8 cellular contexts compared by ENCODE assay signal in genomic region chr17:82414548-82415281, GRCh38. TPM values are rescaled to one million over a fixed set of nuclear protein-coding genes. Genes with fewer than 3 reads are reported as not detected.
DNase-seq lines count a peak whose midpoint lies in the region; TF ChIP-seq lines count a peak whose summit lies in the region.

No MANE protein-coding gene starts in this region.

- no peaks in the 10 kb centered on the region for H3K9me3 Mint-ChIP-seq in type B pancreatic cell

- TF ChIP-seq CTCF in BE2C (IDR thresholded peaks at IDR 0.05; ENCODE audit: low read depth, low read length) (peak; percentile 82), type B pancreatic cell (conservative IDR thresholded peaks at IDR 0.05) (peak; percentile 89)

- no peak overlapping the region for H3K14ac ChIP-seq in trophoblast cell (ENCODE audit: low read length)

- no peak overlapping the region for H3K4ac ChIP-seq in trophoblast cell (ENCODE audit: low read depth, low read length)

- no peak overlapping the region for H4K91ac ChIP-seq in trophoblast cell (ENCODE audit: low read depth, low read length)

- no peaks in the 10 kb centered on the region for H3K9me3 ChIP-seq in BE2C
- H3K9me3 ChIP-seq in trophoblast cell (ENCODE audit: insufficient read depth, low read depth, low read length), result peaks cover 2% of the 10 kb centered on the region

- no peak overlapping the region for H2AFZ ChIP-seq in trophoblast cell (ENCODE audit: insufficient read depth, low read length, poor library complexity)

- H3K27ac Mint-ChIP-seq in type B pancreatic cell, result no peak overlapping the region

- H3K36me3 ChIP-seq in BE2C (no peaks in the 10 kb centered on the region; the same call in 1 of the 2 replicates), trophoblast cell (ENCODE audit: control insufficient read depth in 1 of 2, insufficient read depth in 2 of 2, low read length in 2 of 2) (no peaks in the 10 kb centered on the region)

- H3K4me1 Mint-ChIP-seq in type B pancreatic cell (ENCODE audit: unreplicated experiment), result peaks cover 14% of the 10 kb centered on the region

- H3K4me2 ChIP-seq in trophoblast cell (ENCODE audit: low read length), result peak overlapping the region; percentile 23

- peaks cover 6% of the 10 kb centered on the region for H3K79me1 ChIP-seq in trophoblast cell (ENCODE audit: low read length)

- H3K9ac ChIP-seq in trophoblast cell (ENCODE audit: low read length), result no peak overlapping the region

- H4K12ac ChIP-seq in trophoblast cell (ENCODE audit: low read depth, low read length), result no peak overlapping the region

- H3K27ac ChIP-seq in trophoblast cell (ENCODE audit: low read depth, low read length), result no peak overlapping the region

- H3K4me3 ChIP-seq in BE2C (ENCODE audit: low read depth, low read length), result no peak overlapping the region
- no peak overlapping the region for H3K4me3 ChIP-seq in trophoblast cell (ENCODE audit: low read depth, low read length)

- H4K8ac ChIP-seq in trophoblast cell (ENCODE audit: low read depth, low read length), result no peak overlapping the region

- H3K4me1 ChIP-seq in BE2C, result peaks cover 12% of the 10 kb centered on the region
- peaks cover 3 to 4% of the 10 kb centered on the region in 2 experiments for H3K4me1 ChIP-seq in trophoblast cell (ENCODE audit: control insufficient read depth in 1 of 2, insufficient read depth in 2 of 2, low read length in 2 of 2)

- peaks cover 3% of the 10 kb centered on the region for H3K36me3 Mint-ChIP-seq in type B pancreatic cell

- H2AK5ac ChIP-seq in trophoblast cell (ENCODE audit: low read length), result no peak overlapping the region

- no peaks in the 10 kb centered on the region for H3K27me3 Mint-ChIP-seq in type B pancreatic cell

- H3K79me2 ChIP-seq in trophoblast cell (ENCODE audit: control insufficient read depth, insufficient read depth, low read length, poor library complexity), result peaks cover 3% of the 10 kb centered on the region

- H2BK12ac ChIP-seq in trophoblast cell (ENCODE audit: low read length), result no peak overlapping the region

- no CpG with 5 or more reads among the region's 38 CpGs for WGBS in trophoblast cell (ENCODE audit: extremely low coverage, insufficient coverage, insufficient read length)

- peak overlapping the region; percentile 50 for H3K4me3 Mint-ChIP-seq in type B pancreatic cell

- no peak overlapping the region for H3K23ac ChIP-seq in trophoblast cell (ENCODE audit: low read length)

- no peak overlapping the region for H3K18ac ChIP-seq in trophoblast cell (ENCODE audit: low read length)

- in situ Hi-C loops in SK-MEL-5 (cut with HindIII; ENCODE audit: low pct_unique_long_range_greater_than_20kb, low sequenced_read_pairs), result no loop called here

- no peak overlapping the region for H2BK5ac ChIP-seq in trophoblast cell (ENCODE audit: low read depth, low read length, poor library complexity)

- DNase-seq in BE2C (peak; percentile 86), HT-29 (ENCODE audit: low spot score) (peak; percentile 76), SK-MEL-5 (ENCODE audit: low read depth, low spot score) (peak; percentile 65), globus pallidus (ENCODE audit: low spot score) (peak; percentile 58), trophoblast cell (peak; percentile 75 to 87), type B pancreatic cell (ENCODE audit: extremely low spot score, unreplicated experiment) (peak; percentile 84)
- peak; percentile 78 for DNase-seq in activated naive CD4-positive, alpha-beta T cell treated with Interleukin-2 at 50 U/mL for 16 hours
- no peak for DNase-seq in NK-92 treated with Interleukin-12 subunit alpha and Interleukin-12 subunit beta, amount 100 ng/mL, for 24 hours (lab: John Stamatoyannopoulos, UW)

- H3K27me3 ChIP-seq in BE2C (no peaks in the 10 kb centered on the region), trophoblast cell (ENCODE audit: insufficient read depth, low read length) (no peaks in the 10 kb centered on the region)

- H2BK120ac ChIP-seq in trophoblast cell (ENCODE audit: insufficient read depth, low read length, poor library complexity), result no peak overlapping the region

RNA-seq across cellular contexts. Expression of gene HEXD, which starts 3.4 kb away (rescaled TPM):
- polyA plus RNA-seq in BE2C (2012; ENCODE audit: insufficient read depth, insufficient read length, low read depth), result 34.3 TPM
- total RNA-seq in HT-29 (2014; rRNA removed; shearing (Covaris generic)), result 25.8 and 28.4 TPM in 2 replicates
- total RNA-seq in SK-MEL-5 (2014; rRNA removed; shearing (Covaris generic)), result 4.4 and 7.9 TPM in 2 replicates
- polyA plus RNA-seq in SK-MEL-5 (2015; cell fraction: cytosol; rRNA removed), result 7.6 and 9.3 TPM in 2 replicates
- polyA plus RNA-seq in SK-MEL-5 (2015; cell fraction: nucleus; rRNA removed), result 126 and 129 TPM in 2 replicates
- 6.9 and 8.1 TPM in 2 replicates for polyA plus RNA-seq in trophoblast cell (2013)
- total RNA-seq in type B pancreatic cell (ENCODE audit: low replicate concordance), result 47.5 and 49.7 TPM in 2 replicates

RNA-seq across cellular contexts. Expression of gene OGFOD3, which starts 3.7 kb away (rescaled TPM):
- polyA plus RNA-seq in BE2C (2012; ENCODE audit: insufficient read depth, insufficient read length, low read depth), result 60.8 TPM
- total RNA-seq in HT-29 (2014; rRNA removed; shearing (Covaris generic)), result 42.0 and 51.4 TPM in 2 replicates
- 29.3 and 30.0 TPM in 2 replicates for total RNA-seq in SK-MEL-5 (2014; rRNA removed; shearing (Covaris generic))
- 92.7 and 129 TPM in 2 replicates for polyA plus RNA-seq in SK-MEL-5 (2015; cell fraction: cytosol; rRNA removed)
- 20.1 and 30.9 TPM in 2 replicates for polyA plus RNA-seq in SK-MEL-5 (2015; cell fraction: nucleus; rRNA removed)
- polyA plus RNA-seq in trophoblast cell (2013), result 10.2 TPM in 2 replicates
- 24.5 and 31.6 TPM in 2 replicates for total RNA-seq in type B pancreatic cell (ENCODE audit: low replicate concordance)

RNA-seq across cellular contexts. Expression of gene CYBC1, which starts 35.8 kb away (rescaled TPM):
- 78.1 TPM for polyA plus RNA-seq in BE2C (2012; ENCODE audit: insufficient read depth, insufficient read length, low read depth)
- 72.3 and 89.5 TPM in 2 replicates for total RNA-seq in HT-29 (2014; rRNA removed; shearing (Covaris generic))
- total RNA-seq in SK-MEL-5 (2014; rRNA removed; shearing (Covaris generic)), result 27.3 and 30.3 TPM in 2 replicates
- polyA plus RNA-seq in SK-MEL-5 (2015; cell fraction: cytosol; rRNA removed), result 63.5 and 67.0 TPM in 2 replicates
- polyA plus RNA-seq in SK-MEL-5 (2015; cell fraction: nucleus; rRNA removed), result 176 and 209 TPM in 2 replicates
- polyA plus RNA-seq in trophoblast cell (2013), result 38.4 and 38.7 TPM in 2 replicates
- 51.1 and 78.1 TPM in 2 replicates for total RNA-seq in type B pancreatic cell (ENCODE audit: low replicate concordance)

RNA-seq across cellular contexts. Expression of gene UTS2R, which starts 43.1 kb away (rescaled TPM):
- 0.65 TPM for polyA plus RNA-seq in BE2C (2012; ENCODE audit: insufficient read depth, insufficient read length, low read depth)
- not detected in 2 replicates for total RNA-seq in HT-29 (2014; rRNA removed; shearing (Covaris generic))
- not detected in 2 replicates for total RNA-seq in SK-MEL-5 (2014; rRNA removed; shearing (Covaris generic))
- not detected in 2 replicates for polyA plus RNA-seq in SK-MEL-5 (2015; cell fraction: cytosol; rRNA removed)
- not detected in 2 replicates for polyA plus RNA-seq in SK-MEL-5 (2015; cell fraction: nucleus; rRNA removed)
- polyA plus RNA-seq in trophoblast cell (2013), result 0.34 and 0.36 TPM in 2 replicates
- 0.21 and 0.97 TPM in 2 replicates for total RNA-seq in type B pancreatic cell (ENCODE audit: low replicate concordance)

RNA-seq across cellular contexts. Expression of gene NARF, which starts 43.8 kb away (rescaled TPM):
- polyA plus RNA-seq in BE2C (2012; ENCODE audit: insufficient read depth, insufficient read length, low read depth), result 108 TPM
- 30.5 and 35.0 TPM in 2 replicates for total RNA-seq in HT-29 (2014; rRNA removed; shearing (Covaris generic))
- 49.9 and 55.4 TPM in 2 replicates for total RNA-seq in SK-MEL-5 (2014; rRNA removed; shearing (Covaris generic))
- 32.5 and 39.6 TPM in 2 replicates for polyA plus RNA-seq in SK-MEL-5 (2015; cell fraction: cytosol; rRNA removed)
- 109 and 116 TPM in 2 replicates for polyA plus RNA-seq in SK-MEL-5 (2015; cell fraction: nucleus; rRNA removed)
- polyA plus RNA-seq in trophoblast cell (2013), result 70.2 and 74.2 TPM in 2 replicates
- total RNA-seq in type B pancreatic cell (ENCODE audit: low replicate concordance), result 75.4 and 111 TPM in 2 replicates
